ENCODE assay signal across 31 cellular contexts in the genomic region with DNA sequence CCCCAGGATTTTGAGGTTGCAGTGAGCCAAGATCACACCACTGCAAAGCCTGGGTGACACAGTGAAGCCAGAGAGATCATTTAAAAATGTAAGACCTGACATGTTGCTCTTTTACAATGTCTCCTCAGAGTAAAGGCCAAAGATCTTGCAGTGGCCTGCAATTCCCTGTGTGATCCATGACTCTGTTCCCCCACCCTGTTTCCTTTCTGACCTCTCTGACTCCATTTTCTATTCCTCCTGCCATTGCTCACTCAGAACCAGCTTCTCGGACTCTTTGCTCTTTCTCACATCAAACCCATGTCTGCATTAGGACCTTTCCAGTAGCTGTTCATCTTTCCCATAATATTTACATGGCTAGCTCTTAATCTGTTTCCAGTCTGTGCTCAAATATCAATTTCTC.
"Had no signal": no experiment of that assay in that cellular context is flagged by ENCODE, and none has a peak within 500 bp of the region (broad histone marks: within the 10 kb centered on the region; RNA-seq: fewer than 3 reads in every experiment).

No MANE protein-coding gene starts in this region.

- H3K4me3 Mint-ChIP-seq: activated CD4-positive, alpha-beta memory T cell treated with anti-CD3 and anti-CD28 coated beads for 36 hours; activated CD4-positive, alpha-beta T cell treated with anti-CD3 and anti-CD28 coated beads for 36 hours; activated CD4-positive, alpha-beta T cell treated with anti-CD3 and anti-CD28 coated beads, Interleukin-2, amount 10 ng/mL, durations not matched to agents 24 days and 14 days; activated CD8-positive, alpha-beta memory T cell treated with anti-CD3 and anti-CD28 coated beads, Interleukin-2, amount 10 ng/mL, durations not matched to agents 7 days and 5 days; activated CD8-positive, alpha-beta T cell treated with anti-CD3 and anti-CD28 coated beads, Interleukin-2, amount 10 ng/mL, durations not matched to agents 7 days and 5 days; activated naive CD4-positive, alpha-beta T cell treated with anti-CD3 and anti-CD28 coated beads for 36 hours; activated naive CD8-positive, alpha-beta T cell treated with anti-CD3 and anti-CD28 coated beads, Interleukin-2, amount 10 ng/mL, durations not matched to agents 7 days and 5 days; activated T-helper 1 cell treated with anti-CD3 and anti-CD28 coated beads, Interleukin-12 subunit alpha, Interleukin-12 subunit beta, Interleukin-2, Interleukin-4 antibody, amounts not matched to agents 30 ng/mL and 10 ng/mL and 1 ng/mL, durations not matched to agents 14 hours and 24 hours and 36 hours; brain; dendritic cell treated with granulocyte-macrophage colony-stimulating factor and Interleukin-4, amounts not matched to agents 40 ng/mL and 50 ng/mL, for 4 days; endodermal cell; T-helper 17 cell; T-helper 2 cell treated with Interferon-gamma antibody and Interleukin-4, amounts not matched to agents 5 μg/mL and 100 μg/mL, for 36 hours had no signal

- H3K27ac Mint-ChIP-seq: activated CD4-positive, alpha-beta memory T cell treated with anti-CD3 and anti-CD28 coated beads for 36 hours; activated CD4-positive, alpha-beta T cell treated with anti-CD3 and anti-CD28 coated beads for 36 hours; activated CD4-positive, alpha-beta T cell treated with anti-CD3 and anti-CD28 coated beads, Interleukin-2, amount 10 ng/mL, durations not matched to agents 24 days and 14 days; activated CD8-positive, alpha-beta memory T cell treated with anti-CD3 and anti-CD28 coated beads, Interleukin-2, amount 10 ng/mL, durations not matched to agents 7 days and 5 days; activated CD8-positive, alpha-beta T cell treated with anti-CD3 and anti-CD28 coated beads, Interleukin-2, amount 10 ng/mL, durations not matched to agents 7 days and 5 days; activated naive CD4-positive, alpha-beta T cell treated with anti-CD3 and anti-CD28 coated beads for 36 hours; activated naive CD4-positive, alpha-beta T cell treated with anti-CD3 and anti-CD28 coated beads, Interleukin-2, amount 50 U/mL, for 72 hours; activated naive CD8-positive, alpha-beta T cell treated with anti-CD3 and anti-CD28 coated beads, Interleukin-2, amount 10 ng/mL, durations not matched to agents 7 days and 5 days; activated T-helper 1 cell treated with anti-CD3 and anti-CD28 coated beads, Interleukin-12 subunit alpha, Interleukin-12 subunit beta, Interleukin-2, Interleukin-4 antibody, amounts not matched to agents 30 ng/mL and 10 ng/mL and 1 ng/mL, durations not matched to agents 14 hours and 24 hours and 36 hours; activated T-helper 2 cell treated with anti-CD3 and anti-CD28 coated beads, Interferon-gamma antibody, Interleukin-2, Interleukin-4, amounts not matched to agents 10 μg/mL and 5 μg/mL and 100 μg/mL, durations not matched to agents 14 hours and 24 hours and 36 hours; dendritic cell treated with granulocyte-macrophage colony-stimulating factor and Interleukin-4, amounts not matched to agents 40 ng/mL and 50 ng/mL, for 4 days; endodermal cell; T-helper 17 cell; T-helper 2 cell treated with Interferon-gamma antibody and Interleukin-4, amounts not matched to agents 5 μg/mL and 100 μg/mL, for 36 hours had no signal

- H3K27me3 Mint-ChIP-seq: activated CD4-positive, alpha-beta memory T cell treated with anti-CD3 and anti-CD28 coated beads for 36 hours; activated CD4-positive, alpha-beta T cell treated with anti-CD3 and anti-CD28 coated beads for 36 hours; activated CD8-positive, alpha-beta memory T cell treated with anti-CD3 and anti-CD28 coated beads, Interleukin-2, amount 10 ng/mL, durations not matched to agents 7 days and 5 days; brain; dendritic cell treated with granulocyte-macrophage colony-stimulating factor and Interleukin-4, amounts not matched to agents 40 ng/mL and 50 ng/mL, for 4 days had no signal

- H3K4me3 ChIP-seq: ascending aorta, dorsolateral prefrontal cortex had no signal

- H3K27me3 ChIP-seq: ascending aorta, dorsolateral prefrontal cortex had no signal

- H3K4me1 Mint-ChIP-seq: activated CD8-positive, alpha-beta memory T cell treated with anti-CD3 and anti-CD28 coated beads, Interleukin-2, amount 10 ng/mL, durations not matched to agents 7 days and 5 days had no signal

- ATAC-seq: activated CD4-positive, alpha-beta T cell treated with anti-CD3 and anti-CD28 coated beads for 36 hours; activated CD8-positive, alpha-beta memory T cell treated with anti-CD3 and anti-CD28 coated beads, Interleukin-2, amount 10 ng/mL, durations not matched to agents 7 days and 5 days; activated CD8-positive, alpha-beta T cell treated with anti-CD3 and anti-CD28 coated beads, Interleukin-2, amount 10 ng/mL, durations not matched to agents 7 days and 5 days; activated naive CD4-positive, alpha-beta T cell treated with anti-CD3 and anti-CD28 coated beads, Interleukin-2, amount 50 U/mL, for 72 hours; esophagus mucosa; T-helper 17 cell had no signal

- H3K9me3 Mint-ChIP-seq: activated CD4-positive, alpha-beta memory T cell treated with anti-CD3 and anti-CD28 coated beads for 36 hours; activated CD4-positive, alpha-beta T cell treated with anti-CD3 and anti-CD28 coated beads, Interleukin-2, amount 10 ng/mL, durations not matched to agents 24 days and 14 days; activated naive CD4-positive, alpha-beta T cell treated with anti-CD3 and anti-CD28 coated beads for 36 hours; activated naive CD4-positive, alpha-beta T cell treated with anti-CD3 and anti-CD28 coated beads, Interleukin-2, amount 50 U/mL, for 72 hours; activated naive CD8-positive, alpha-beta T cell treated with anti-CD3 and anti-CD28 coated beads, Interleukin-2, amount 10 ng/mL, durations not matched to agents 7 days and 5 days; activated T-helper 1 cell treated with anti-CD3 and anti-CD28 coated beads, Interleukin-12 subunit alpha, Interleukin-12 subunit beta, Interleukin-2, Interleukin-4 antibody, amounts not matched to agents 30 ng/mL and 10 ng/mL and 1 ng/mL, durations not matched to agents 14 hours and 24 hours and 36 hours; activated T-helper 2 cell treated with anti-CD3 and anti-CD28 coated beads, Interferon-gamma antibody, Interleukin-2, Interleukin-4, amounts not matched to agents 10 μg/mL and 5 μg/mL and 100 μg/mL, durations not matched to agents 14 hours and 24 hours and 36 hours; brain; dendritic cell treated with granulocyte-macrophage colony-stimulating factor and Interleukin-4, amounts not matched to agents 40 ng/mL and 50 ng/mL, for 4 days; T-helper 2 cell treated with Interferon-gamma antibody and Interleukin-4, amounts not matched to agents 5 μg/mL and 100 μg/mL, for 36 hours had no signal

- H3K36me3 Mint-ChIP-seq: activated CD4-positive, alpha-beta memory T cell treated with anti-CD3 and anti-CD28 coated beads for 36 hours; activated CD8-positive, alpha-beta memory T cell treated with anti-CD3 and anti-CD28 coated beads, Interleukin-2, amount 10 ng/mL, durations not matched to agents 7 days and 5 days; activated naive CD4-positive, alpha-beta T cell treated with anti-CD3 and anti-CD28 coated beads, Interleukin-2, amount 50 U/mL, for 72 hours; activated naive CD8-positive, alpha-beta T cell treated with anti-CD3 and anti-CD28 coated beads, Interleukin-2, amount 10 ng/mL, durations not matched to agents 7 days and 5 days had no signal

- H3K9me3 ChIP-seq: ascending aorta had no signal

- DNase-seq: activated CD4-positive, alpha-beta memory T cell treated with anti-CD3 and anti-CD28 coated beads for 36 hours; activated CD4-positive, alpha-beta T cell treated with anti-CD3 and anti-CD28 coated beads for 36 hours; activated CD4-positive, alpha-beta T cell treated with anti-CD3 and anti-CD28 coated beads, Interleukin-2, amount 10 ng/mL, durations not matched to agents 24 days and 14 days; activated CD4-positive, CD25-positive, alpha-beta regulatory T cell; activated CD4-positive, CD25-positive, alpha-beta regulatory T cell treated with anti-CD3 and anti-CD28 coated beads, Interleukin-2, amount 50 U/mL, for 72 hours; activated CD8-positive, alpha-beta memory T cell treated with anti-CD3 and anti-CD28 coated beads, Interleukin-2, amount 10 ng/mL, durations not matched to agents 7 days and 5 days; activated CD8-positive, alpha-beta memory T cell treated with anti-CD3 and anti-CD28 coated beads, Interleukin-2, amount 50 U/mL, for 4 hours; activated CD8-positive, alpha-beta T cell treated with anti-CD3 and anti-CD28 coated beads, Interleukin-2, amount 10 ng/mL, durations not matched to agents 7 days and 5 days; activated effector memory CD4-positive, alpha-beta T cell treated with anti-CD3 and anti-CD28 coated beads, Interleukin-2, amount 50 U/mL, for 16 hours; activated naive CD4-positive, alpha-beta T cell treated with anti-CD3 and anti-CD28 coated beads for 36 hours; activated naive CD8-positive, alpha-beta T cell treated with anti-CD3 and anti-CD28 coated beads, Interleukin-2, amount 10 ng/mL, durations not matched to agents 7 days and 5 days; activated T-cell treated with anti-CD3 and anti-CD28 coated beads, Interleukin-2, amount 50 U/mL, for 1 hour; activated T-cell treated with anti-CD3 and anti-CD28 coated beads, Interleukin-2, amount 50 U/mL, for 48 hours; caudate nucleus; dorsolateral prefrontal cortex; effector memory CD4-positive, alpha-beta T cell; endodermal cell; foreskin fibroblast; head of caudate nucleus; T-helper 1 cell; T-helper 17 cell; T1000; WERI-Rb-1 had no signal

- H3K27ac ChIP-seq: ascending aorta, dorsolateral prefrontal cortex, WERI-Rb-1 had no signal
